Comparison of ENCODE assay signal across 8 cellular contexts in genomic region chr3:146544929-146545528, GRCh38. TPM values are rescaled to one million over a fixed set of nuclear protein-coding genes. Genes with fewer than 3 reads are reported as not detected.
DNase-seq lines count a peak whose midpoint lies in the region; ATAC-seq and TF ChIP-seq lines count a peak whose summit lies in the region.

No MANE protein-coding gene starts in this region.

- H3K4me1 ChIP-seq in smooth muscle cell (ENCODE audit: low read depth) = peaks cover 5% of the 10 kb centered on the region

- H3K4me3 ChIP-seq in SK-N-MC (peak overlapping the region; percentile 83), foreskin fibroblast (ENCODE audit: low read depth in 1 of 2, low read length in 2 of 2) (peak overlapping the region; percentile 81 to 84), smooth muscle cell (peak overlapping the region; percentile 75)

- H3F3A ChIP-seq in smooth muscle cell (ENCODE audit: low read depth) = no peaks in the 10 kb centered on the region

- H3K4me2 ChIP-seq in smooth muscle cell = peak overlapping the region; percentile 96

- H3K27me3 ChIP-seq in smooth muscle cell (ENCODE audit: low read depth) = no peaks in the 10 kb centered on the region

- H3K27ac ChIP-seq in SK-N-MC (peak overlapping the region; percentile 11; the same call in 1 of the 2 replicates), smooth muscle cell (ENCODE audit: low read depth) (peak overlapping the region; percentile 73)

- no peaks in the 10 kb centered on the region for H4K20me1 ChIP-seq in smooth muscle cell (ENCODE audit: low read depth)

- H3K9ac ChIP-seq in SK-N-MC (ENCODE audit: insufficient read length) = peak overlapping the region; percentile 90
- H3K9ac ChIP-seq in smooth muscle cell (ENCODE audit: low read depth) = peak overlapping the region; percentile 90

- no peak for DNase-seq in SK-N-MC (ENCODE audit: low read depth, low spot score)
- no peak for DNase-seq in foreskin fibroblast
- no peak for DNase-seq in smooth muscle cell (lab: John Stamatoyannopoulos, UW; ENCODE audit: unreplicated experiment)
- DNase-seq in SIG-M5 (lab: John Stamatoyannopoulos, UW) = no peak
- no peak for DNase-seq in RKO (ENCODE audit: low spot score)
- no peak for DNase-seq in inferior parietal cortex (ENCODE audit: extremely low spot score)

- H2AFZ ChIP-seq in smooth muscle cell (ENCODE audit: low read depth) = peak overlapping the region; percentile 76

- 50% methylated on average over 8 of the region's 8 CpGs for WGBS in smooth muscle cell (ENCODE audit: low lambda C conversion rate)

- H3K79me2 ChIP-seq in smooth muscle cell (ENCODE audit: low read depth) = peaks cover 27% of the 10 kb centered on the region

- ATAC-seq in GM19372 (IDR thresholded peaks at IDR 0.05; ENCODE audit: low read depth, unreplicated experiment) (peak; percentile 6), HG02759 (IDR thresholded peaks at IDR 0.05; ENCODE audit: unreplicated experiment) (no peak)

- H3K36me3 ChIP-seq in SK-N-MC (ENCODE audit: insufficient read depth, low read length) (peaks cover 4% of the 10 kb centered on the region), smooth muscle cell (ENCODE audit: low read depth) (no peaks in the 10 kb centered on the region)

- TF ChIP-seq CTCF in foreskin fibroblast (IDR thresholded peaks at IDR 0.05; ENCODE audit: low read depth, low read length) (no peak), smooth muscle cell (IDR thresholded peaks at IDR 0.05; ENCODE audit: borderline replicate concordance, insufficient read depth, poor library complexity, severe bottlenecking) (no peak)

- H3K9me3 ChIP-seq in SK-N-MC (ENCODE audit: low read depth, low read length) (no peaks in the 10 kb centered on the region), smooth muscle cell (replicated peaks; ENCODE audit: low read depth) (no peaks in the 10 kb centered on the region)

RNA-seq across cellular contexts. Expression of gene PLSCR1, which starts 0.6 kb away (rescaled TPM):
- total RNA-seq in smooth muscle cell = 36.7 and 58.4 TPM in 2 replicates
- polyA plus RNA-seq in smooth muscle cell = 21.6 and 21.8 TPM in 2 replicates
